In genomic region chr7:7568553-7568952, GRCh38 we compare ENCODE assay signal across 11 cellular contexts. TPM values are rescaled to one million over a fixed set of nuclear protein-coding genes. Genes with fewer than 3 reads are reported as not detected.
DNase-seq lines count a peak whose midpoint lies in the region; ATAC-seq and TF ChIP-seq lines count a peak whose summit lies in the region.
"Had no signal": no experiment of that assay in that cellular context is flagged by ENCODE, and none has a peak within 500 bp of the region (broad histone marks: within the 10 kb centered on the region; RNA-seq: fewer than 3 reads in every experiment).

No MANE protein-coding gene starts in this region.

- POLR2A ChIA-PET in activated B cell treated with CpG ODN at 0.5 μM for 24 hours (lab: Charles Lee) = interaction anchor here (0.6 to 3.8 kb wide), 7 partner anchors 8 to 545 kb away, joined by 3 to 30 read pairs (median 3); partner anchors contain the start of genes C1GALT1 and UMAD1

- peaks cover 6% of the 10 kb centered on the region; the same call in 1 of the 2 replicates for H3K9me3 ChIP-seq in iPS-20b (ENCODE audit: insufficient read depth, low read depth, low read length)
- no peaks in the 10 kb centered on the region for H3K9me3 ChIP-seq in tibial nerve
- H3K9me3 ChIP-seq: colonic mucosa had no signal

- 67 to 68% methylated on average over 4 of the region's 4 CpGs for WGBS in tibial nerve, 2 donors

- peak overlapping the region; percentile 81 for H3K4me3 ChIP-seq in iPS-20b (ENCODE audit: low read length)
- H3K4me3 ChIP-seq in tibial nerve = peak overlapping the region in 3 of 4 donors; percentile 68 to 89 (median 79)

- H3K27ac ChIP-seq in iPS-20b (ENCODE audit: low read length) (no peak overlapping the region), tibial nerve (peak overlapping the region in 1 of 4 donors; percentile 2)

- H3K27ac Mint-ChIP-seq in activated naive CD4-positive, alpha-beta T cell treated with anti-CD3 and anti-CD28 coated beads, Interleukin-2, amount 50 U/mL, for 24 hours = peak overlapping the region; percentile 92
- H3K27ac Mint-ChIP-seq in activated B cell treated with CpG ODN at 0.5 μM for 24 hours = peak overlapping the region; percentile 90

- ATAC-seq in activated B cell treated with CpG ODN at 0.5 μM for 24 hours (ENCODE audit: low read depth) = no peak
- ATAC-seq in HG03378 (IDR thresholded peaks at IDR 0.05; ENCODE audit: unreplicated experiment) = no peak
- ATAC-seq in Right ventricle myocardium inferior = no peak
- ATAC-seq in HG03571 (IDR thresholded peaks at IDR 0.05; ENCODE audit: unreplicated experiment) = no peak

- TF ChIP-seq POLR2A in tibial nerve (IDR thresholded peaks at IDR 0.05) = no peak

- CTCF ChIA-PET in activated B cell treated with CpG ODN at 0.5 μM for 24 hours (lab: Charles Lee) = interaction anchor here (0.5 to 0.9 kb wide), 2 partner anchors 387 to 729 kb away, joined by 3 to 4 read pairs; no protein-coding TSS in a partner anchor

- H3K27me3 Mint-ChIP-seq in activated naive CD4-positive, alpha-beta T cell treated with anti-CD3 and anti-CD28 coated beads, Interleukin-2, amount 50 U/mL, for 24 hours = no peaks in the 10 kb centered on the region
- no peaks in the 10 kb centered on the region for H3K27me3 Mint-ChIP-seq in activated B cell treated with CpG ODN at 0.5 μM for 24 hours

- H3K27me3 ChIP-seq in iPS-20b (ENCODE audit: insufficient read depth, low read length) (no peaks in the 10 kb centered on the region), tibial nerve (no peaks in the 10 kb centered on the region)
- H3K27me3 ChIP-seq: colonic mucosa had no signal

- no peak for DNase-seq in activated naive CD4-positive, alpha-beta T cell treated with anti-CD3 and anti-CD28 coated beads, Interleukin-2, amount 50 U/mL, for 16 hours
- no peak for DNase-seq in activated B cell treated with CpG ODN at 0.5 μM for 24 hours
- no peak for DNase-seq in tibial nerve (ENCODE audit: low spot score in 2 of 2)
- no peak for DNase-seq in Right ventricle myocardium inferior (ENCODE audit: missing footprints)
- DNase-seq: Calu3, colonic mucosa had no signal

- no peak for TF ChIP-seq CTCF in activated B cell treated with CpG ODN at 0.5 μM for 24 hours (IDR thresholded peaks at IDR 0.05)
- TF ChIP-seq CTCF in tibial nerve (IDR thresholded peaks at IDR 0.05) = no peak

- H3K4me1 ChIP-seq in iPS-20b (ENCODE audit: insufficient read depth, low read length) (peaks cover 6% of the 10 kb centered on the region), tibial nerve (peaks cover 7 to 37% (median 14%) of the 10 kb centered on the region in 4 donors)
- H3K4me1 ChIP-seq: colonic mucosa had no signal

- peaks cover 52% of the 10 kb centered on the region for H3K36me3 ChIP-seq in iPS-20b (ENCODE audit: insufficient read depth, low read depth, low read length)
- H3K36me3 ChIP-seq in tibial nerve = no peaks in the 10 kb centered on the region
- H3K36me3 ChIP-seq: colonic mucosa had no signal

- TF ChIP-seq EP300 in tibial nerve (IDR thresholded peaks at IDR 0.05) = no peak

- peak overlapping the region; percentile 81; the same call in 1 of the 2 replicates for H3K9ac ChIP-seq in iPS-20b (ENCODE audit: low read depth, low read length)

- peaks cover 48% of the 10 kb centered on the region for H3K4me1 Mint-ChIP-seq in activated naive CD4-positive, alpha-beta T cell treated with anti-CD3 and anti-CD28 coated beads, Interleukin-2, amount 50 U/mL, for 24 hours
- H3K4me1 Mint-ChIP-seq in activated B cell treated with CpG ODN at 0.5 μM for 24 hours = peaks cover 46% of the 10 kb centered on the region

- H3K9me3 Mint-ChIP-seq in activated naive CD4-positive, alpha-beta T cell treated with anti-CD3 and anti-CD28 coated beads, Interleukin-2, amount 50 U/mL, for 24 hours = no peaks in the 10 kb centered on the region
- no peaks in the 10 kb centered on the region for H3K9me3 Mint-ChIP-seq in activated B cell treated with CpG ODN at 0.5 μM for 24 hours

- intact Hi-C loops in activated B cell treated with CpG ODN at 0.5 μM for 24 hours (cut with micrococcal nuclease) = loop anchor here (2.0 to 5.0 kb wide), 4 partner anchors 194 to 861 kb away; partner anchors contain the start of gene ZNF12
- intact Hi-C loops in Right ventricle myocardium inferior (cut with DNase I) = loop anchor here (10.0 kb wide), 2 partner anchors 384 to 396 kb away; partner anchors contain the start of genes C1GALT1 and GLCCI1

- peak overlapping the region; percentile 93 for H3K4me3 Mint-ChIP-seq in activated naive CD4-positive, alpha-beta T cell treated with anti-CD3 and anti-CD28 coated beads, Interleukin-2, amount 50 U/mL, for 24 hours
- H3K4me3 Mint-ChIP-seq in activated B cell treated with CpG ODN at 0.5 μM for 24 hours = peak overlapping the region; percentile 85

- H3K36me3 Mint-ChIP-seq in activated naive CD4-positive, alpha-beta T cell treated with anti-CD3 and anti-CD28 coated beads, Interleukin-2, amount 50 U/mL, for 24 hours = peaks cover 14% of the 10 kb centered on the region
- peaks cover 41% of the 10 kb centered on the region for H3K36me3 Mint-ChIP-seq in activated B cell treated with CpG ODN at 0.5 μM for 24 hours (ENCODE audit: low read depth)

RNA-seq across cellular contexts. Expression of gene MIOS, which starts 1.9 kb away (rescaled TPM):
- 70.2 and 81.3 TPM in 2 replicates for total RNA-seq in activated B cell treated with CpG ODN at 0.5 μM for 24 hours
- 10 to 100 TPM; 35.9 to 80.4 (median 61.9) TPM for total RNA-seq in tibial nerve
- 24.9 TPM for total RNA-seq in Right ventricle myocardium inferior

RNA-seq across cellular contexts. Expression of gene COL28A1, which starts 32.9 kb away (rescaled TPM):
- 0.16 and 0.17 TPM in 2 replicates for total RNA-seq in activated B cell treated with CpG ODN at 0.5 μM for 24 hours
- total RNA-seq in tibial nerve = 100 to 1,000 TPM in 3 of 4 donors, 10 to 100 TPM in 1; 60.0 to 142 (median 122) TPM
- 5.6 TPM for total RNA-seq in Right ventricle myocardium inferior
- total RNA-seq: T-helper 1 cell treated with Interleukin-12 subunit alpha and Interleukin-12 subunit beta and Interleukin-4 antibody, amounts not matched to agents 30 ng/mL and 1 ng/mL, for 36 hours had no signal
